Comparison of ENCODE assay signal across 25 cellular contexts in genomic region chr16:1458977-1459341, GRCh38. TPM values are rescaled to one million over a fixed set of nuclear protein-coding genes. Genes with fewer than 3 reads are reported as not detected.
DNase-seq lines count a peak whose midpoint lies in the region; ATAC-seq and TF ChIP-seq lines count a peak whose summit lies in the region.
"Had no signal": no experiment of that assay in that cellular context is flagged by ENCODE, and none has a peak within 500 bp of the region (broad histone marks: within the 10 kb centered on the region; RNA-seq: fewer than 3 reads in every experiment).

No MANE protein-coding gene starts in this region.

- no peaks in the 10 kb centered on the region for H3K27me3 Mint-ChIP-seq in activated T-helper 1 cell treated with anti-CD3 and anti-CD28 coated beads, Interleukin-12 subunit alpha, Interleukin-12 subunit beta, Interleukin-2, Interleukin-4 antibody, amounts not matched to agents 30 ng/mL and 10 ng/mL and 1 ng/mL, durations not matched to agents 14 hours and 24 hours and 36 hours (ENCODE audit: insufficient read depth)
- H3K27me3 Mint-ChIP-seq: CD4-positive, alpha-beta T cell had no signal

- H3K4me1 Mint-ChIP-seq in activated T-helper 1 cell treated with anti-CD3 and anti-CD28 coated beads, Interleukin-12 subunit alpha, Interleukin-12 subunit beta, Interleukin-2, Interleukin-4 antibody, amounts not matched to agents 30 ng/mL and 10 ng/mL and 1 ng/mL, durations not matched to agents 14 hours and 24 hours and 36 hours (ENCODE audit: low read depth), result no peaks in the 10 kb centered on the region

- H4K20me1 ChIP-seq in BLaER1, result peaks cover 80% of the 10 kb centered on the region

- peak; percentile 82 for DNase-seq in GM13977 (ENCODE audit: low spot score)
- no peak for DNase-seq in activated T-helper 1 cell treated with anti-CD3 and anti-CD28 coated beads, Interleukin-12 subunit alpha, Interleukin-12 subunit beta, Interleukin-2, Interleukin-4 antibody, amounts not matched to agents 30 ng/mL and 10 ng/mL and 1 ng/mL, durations not matched to agents 14 hours and 24 hours and 36 hours (ENCODE audit: low spot score)
- peak in 1 of 3 donors; percentile 66 for DNase-seq in mucosa of descending colon
- no peak for DNase-seq in pons (ENCODE audit: low spot score)
- DNase-seq in vagina (ENCODE audit: extremely low spot score in 2 of 2), result no peak
- DNase-seq: activated CD4-positive, CD25-positive, alpha-beta regulatory T cell treated with anti-CD3 and anti-CD28 coated beads, Interleukin-2, amount 50 U/mL, for 72 hours; CD4-positive, alpha-beta T cell; GOT3; mesenchymal stem cell; NCI-H1105 treated with DMSO at 0.1 percent for 48 hours; NCI-H2171; NCI-H82; SK-N-SH; stomach; T-helper 9 cell had no signal

- peak overlapping the region; percentile 84 for H3K27ac ChIP-seq in BLaER1
- H3K27ac ChIP-seq in vagina, result no peak overlapping the region
- H3K27ac ChIP-seq: stomach, upper lobe of left lung had no signal

- H3K4me2 ChIP-seq in BLaER1, result peak overlapping the region; percentile 93
- H3K4me2 ChIP-seq: SK-N-SH had no signal

- peak; percentile 55 for ATAC-seq in mucosa of descending colon
- ATAC-seq in HG02973 (IDR thresholded peaks at IDR 0.05; ENCODE audit: unreplicated experiment), result no peak
- no peak for ATAC-seq in GM21576 (IDR thresholded peaks at IDR 0.05; ENCODE audit: unreplicated experiment)
- ATAC-seq: Panc1 had no signal

- no peaks in the 10 kb centered on the region for H3K9me3 ChIP-seq in BLaER1
- no peaks in the 10 kb centered on the region for H3K9me3 ChIP-seq in mucosa of descending colon
- no peaks in the 10 kb centered on the region for H3K9me3 ChIP-seq in vagina
- H3K9me3 ChIP-seq: SK-N-SH, stomach, upper lobe of left lung had no signal

- TF ChIP-seq POLR2A in vagina (IDR thresholded peaks at IDR 0.05), result no peak

- H3K36me3 Mint-ChIP-seq in activated T-helper 1 cell treated with anti-CD3 and anti-CD28 coated beads, Interleukin-12 subunit alpha, Interleukin-12 subunit beta, Interleukin-2, Interleukin-4 antibody, amounts not matched to agents 30 ng/mL and 10 ng/mL and 1 ng/mL, durations not matched to agents 14 hours and 24 hours and 36 hours (ENCODE audit: low read depth), result no peaks in the 10 kb centered on the region

- in situ Hi-C loops in GM13977 (cut with MboI; ENCODE audit: low pct_unique_long_range_greater_than_20kb, low sequenced_read_pairs, unreplicated experiment), result no loop called here

- no peaks in the 10 kb centered on the region for H3K9me3 Mint-ChIP-seq in activated T-helper 1 cell treated with anti-CD3 and anti-CD28 coated beads, Interleukin-12 subunit alpha, Interleukin-12 subunit beta, Interleukin-2, Interleukin-4 antibody, amounts not matched to agents 30 ng/mL and 10 ng/mL and 1 ng/mL, durations not matched to agents 14 hours and 24 hours and 36 hours
- H3K9me3 Mint-ChIP-seq: activated T-helper 2 cell treated with anti-CD3 and anti-CD28 coated beads, Interferon-gamma antibody, Interleukin-2, Interleukin-4, amounts not matched to agents 10 μg/mL and 5 μg/mL and 100 μg/mL, durations not matched to agents 14 hours and 24 hours and 36 hours; CD4-positive, alpha-beta T cell; nephron had no signal

- no peaks in the 10 kb centered on the region for H3K27me3 ChIP-seq in BLaER1
- no peaks in the 10 kb centered on the region for H3K27me3 ChIP-seq in vagina
- H3K27me3 ChIP-seq: stomach, upper lobe of left lung had no signal

- H3K4me1 ChIP-seq in BLaER1 (peaks cover 75% of the 10 kb centered on the region), mucosa of descending colon (ENCODE audit: low read depth) (no peaks in the 10 kb centered on the region), vagina (no peaks in the 10 kb centered on the region)
- H3K4me1 ChIP-seq: stomach, upper lobe of left lung had no signal

- intact Hi-C loops in activated T-helper 1 cell treated with anti-CD3 and anti-CD28 coated beads, Interleukin-12 subunit alpha, Interleukin-12 subunit beta, Interleukin-2, Interleukin-4 antibody, amounts not matched to agents 30 ng/mL and 10 ng/mL and 1 ng/mL, durations not matched to agents 14 hours and 24 hours and 36 hours (cut with micrococcal nuclease), result no loop called here
- intact Hi-C loops in mucosa of descending colon (cut with DNase I, micrococcal nuclease), result no loop called here
- intact Hi-C loops in vagina (cut with DNase I), result no loop called here

- no peak overlapping the region for H3K4me3 Mint-ChIP-seq in activated T-helper 1 cell treated with anti-CD3 and anti-CD28 coated beads, Interleukin-12 subunit alpha, Interleukin-12 subunit beta, Interleukin-2, Interleukin-4 antibody, amounts not matched to agents 30 ng/mL and 10 ng/mL and 1 ng/mL, durations not matched to agents 14 hours and 24 hours and 36 hours
- H3K4me3 Mint-ChIP-seq: CD4-positive, alpha-beta T cell; nephron had no signal

- peak overlapping the region; percentile 29 for H3K27ac Mint-ChIP-seq in activated T-helper 1 cell treated with anti-CD3 and anti-CD28 coated beads, Interleukin-12 subunit alpha, Interleukin-12 subunit beta, Interleukin-2, Interleukin-4 antibody, amounts not matched to agents 30 ng/mL and 10 ng/mL and 1 ng/mL, durations not matched to agents 14 hours and 24 hours and 36 hours
- H3K27ac Mint-ChIP-seq: activated T-helper 2 cell treated with anti-CD3 and anti-CD28 coated beads, Interferon-gamma antibody, Interleukin-2, Interleukin-4, amounts not matched to agents 10 μg/mL and 5 μg/mL and 100 μg/mL, durations not matched to agents 14 hours and 24 hours and 36 hours; CD4-positive, alpha-beta T cell had no signal

- no peak overlapping the region for H3K4me3 ChIP-seq in BLaER1
- H3K4me3 ChIP-seq in mucosa of descending colon, result no peak overlapping the region
- H3K4me3 ChIP-seq in vagina, result no peak overlapping the region
- H3K4me3 ChIP-seq: stomach, upper lobe of left lung had no signal

- peak overlapping the region; percentile 70 for H3K9ac ChIP-seq in BLaER1
- H3K9ac ChIP-seq: SK-N-SH had no signal

- no peak for TF ChIP-seq CTCF in GM13977 (IDR thresholded peaks at IDR 0.05; ENCODE audit: extremely low read depth, insufficient read depth, missing control alignments)
- no peak for TF ChIP-seq CTCF in mucosa of descending colon (IDR thresholded peaks at IDR 0.05)
- no peak for TF ChIP-seq CTCF in vagina (IDR thresholded peaks at IDR 0.05)

- peaks cover 90% of the 10 kb centered on the region for H3K36me3 ChIP-seq in BLaER1
- H3K36me3 ChIP-seq in mucosa of descending colon (ENCODE audit: low read depth), result no peaks in the 10 kb centered on the region
- H3K36me3 ChIP-seq in vagina, result peaks cover 0 to 53% of the 10 kb centered on the region in 2 donors

RNA-seq across cellular contexts. Expression of gene CCDC154, which starts 14.6 kb away (rescaled TPM):
- 0.44 and 2.0 TPM in 2 replicates for total RNA-seq in activated T-helper 1 cell treated with anti-CD3 and anti-CD28 coated beads, Interleukin-12 subunit alpha, Interleukin-12 subunit beta, Interleukin-2, Interleukin-4 antibody, amounts not matched to agents 30 ng/mL and 10 ng/mL and 1 ng/mL, durations not matched to agents 14 hours and 24 hours and 36 hours
- total RNA-seq in mucosa of descending colon, result 1 to 10 TPM in 2 of 3 donors, under 1 TPM in 1; 0.43 to 2.4 (median 1.1) TPM
- not detected for total RNA-seq in vagina
- total RNA-seq: stomach had no signal

RNA-seq across cellular contexts. Expression of gene CLCN7, which starts 15.9 kb away (rescaled TPM):
- total RNA-seq in activated T-helper 1 cell treated with anti-CD3 and anti-CD28 coated beads, Interleukin-12 subunit alpha, Interleukin-12 subunit beta, Interleukin-2, Interleukin-4 antibody, amounts not matched to agents 30 ng/mL and 10 ng/mL and 1 ng/mL, durations not matched to agents 14 hours and 24 hours and 36 hours, result 61.7 and 68.7 TPM in 2 replicates
- 10 to 100 TPM; 59.3 to 98.1 (median 59.8) TPM for total RNA-seq in mucosa of descending colon
- 49.8 TPM for total RNA-seq in vagina

RNA-seq across cellular contexts. Expression of gene PERCC1, which starts 28.1 kb away (rescaled TPM):
- total RNA-seq in activated T-helper 1 cell treated with anti-CD3 and anti-CD28 coated beads, Interleukin-12 subunit alpha, Interleukin-12 subunit beta, Interleukin-2, Interleukin-4 antibody, amounts not matched to agents 30 ng/mL and 10 ng/mL and 1 ng/mL, durations not matched to agents 14 hours and 24 hours and 36 hours, result not detected in 2 replicates
- under 1 TPM in 1 of 3 donors, not detected in 2; 0.34 TPM for total RNA-seq in mucosa of descending colon
- not detected for total RNA-seq in vagina
- total RNA-seq: A673; activated T-helper 2 cell treated with anti-CD3 and anti-CD28 coated beads, Interferon-gamma antibody, Interleukin-2, Interleukin-4, amounts not matched to agents 10 μg/mL and 5 μg/mL and 100 μg/mL, durations not matched to agents 14 hours and 24 hours and 36 hours; bronchial epithelial cell; dermis microvascular lymphatic vessel endothelial cell had no signal

RNA-seq across cellular contexts. Expression of gene PTX4, which starts 29.8 kb away (rescaled TPM):
- 0.20 TPM in 1 of 2 replicates, not detected in the other for total RNA-seq in activated T-helper 1 cell treated with anti-CD3 and anti-CD28 coated beads, Interleukin-12 subunit alpha, Interleukin-12 subunit beta, Interleukin-2, Interleukin-4 antibody, amounts not matched to agents 30 ng/mL and 10 ng/mL and 1 ng/mL, durations not matched to agents 14 hours and 24 hours and 36 hours
- not detected for total RNA-seq in mucosa of descending colon
- not detected for total RNA-seq in vagina
- total RNA-seq: A673; activated T-helper 2 cell treated with anti-CD3 and anti-CD28 coated beads, Interferon-gamma antibody, Interleukin-2, Interleukin-4, amounts not matched to agents 10 μg/mL and 5 μg/mL and 100 μg/mL, durations not matched to agents 14 hours and 24 hours and 36 hours; CD4-positive, alpha-beta T cell; stomach had no signal

RNA-seq across cellular contexts. Expression of gene TELO2, which starts 34.2 kb away (rescaled TPM):
- 94.1 and 95.3 TPM in 2 replicates for total RNA-seq in activated T-helper 1 cell treated with anti-CD3 and anti-CD28 coated beads, Interleukin-12 subunit alpha, Interleukin-12 subunit beta, Interleukin-2, Interleukin-4 antibody, amounts not matched to agents 30 ng/mL and 10 ng/mL and 1 ng/mL, durations not matched to agents 14 hours and 24 hours and 36 hours
- total RNA-seq in mucosa of descending colon (10 to 100 TPM; 32.2 to 41.6 (median 37.8) TPM), vagina (23.8 TPM)
